8 cellular contexts compared by ENCODE assay signal in genomic region chr19:40810649-40811408, GRCh38. TPM values are rescaled to one million over a fixed set of nuclear protein-coding genes. Genes with fewer than 3 reads are reported as not detected.
DNase-seq lines count a peak whose midpoint lies in the region; ATAC-seq and TF ChIP-seq lines count a peak whose summit lies in the region.
"Not testable (repeated sequence)": the region's sequence is repeated elsewhere in the genome, so short reads cannot be mapped to it uniquely, and the experiment has no call there.

No MANE protein-coding gene starts in this region.

- not testable (repeated sequence) for H3K4ac ChIP-seq in mesenchymal stem cell (ENCODE audit: low read depth in 1 of 2, low read length in 2 of 2)

- H3K9me3 Mint-ChIP-seq in activated naive CD8-positive, alpha-beta T cell treated with anti-CD3 and anti-CD28 coated beads for 36 hours = not testable (repeated sequence)

- peak overlapping the region in 1 of 2 experiments; percentile 28 for H3K23ac ChIP-seq in mesenchymal stem cell (ENCODE audit: low read length in 2 of 2)

- peaks cover 10% of the 10 kb centered on the region for H3K36me3 Mint-ChIP-seq in activated naive CD8-positive, alpha-beta T cell treated with anti-CD3 and anti-CD28 coated beads for 36 hours

- H4K8ac ChIP-seq in mesenchymal stem cell (ENCODE audit: low read length) = not testable (repeated sequence)

- not testable (repeated sequence) for H4K91ac ChIP-seq in mesenchymal stem cell (ENCODE audit: low read length)

- H2BK5ac ChIP-seq in mesenchymal stem cell (ENCODE audit: low read depth, low read length, poor library complexity, severe bottlenecking) = not testable (repeated sequence)

- not testable (repeated sequence) for TF ChIP-seq CTCF in fibroblast of lung (conservative IDR thresholded peaks at IDR 0.05 in 1 of 2, IDR thresholded peaks at IDR 0.05 in 1 of 2; ENCODE audit: low read depth in 1 of 2, low read length in 2 of 2)

- peaks cover 17% of the 10 kb centered on the region for H3K79me1 ChIP-seq in mesenchymal stem cell (replicated peaks; ENCODE audit: low read length, poor library complexity, severe bottlenecking)

- peak overlapping the region; percentile 78 for H3K27ac Mint-ChIP-seq in activated naive CD8-positive, alpha-beta T cell treated with anti-CD3 and anti-CD28 coated beads for 36 hours

- H2BK120ac ChIP-seq in mesenchymal stem cell (ENCODE audit: low read depth, low read length) = not testable (repeated sequence)

- not testable (repeated sequence) for H3K14ac ChIP-seq in mesenchymal stem cell (ENCODE audit: low read length in 2 of 2)

- H3K4me1 ChIP-seq in fibroblast of lung (ENCODE audit: control insufficient read depth, extremely low read depth, insufficient read depth, low read length) = peaks cover 13% of the 10 kb centered on the region
- H3K4me1 ChIP-seq in mesenchymal stem cell (ENCODE audit: control insufficient read depth, insufficient read depth, low read depth, low read length) = peaks cover 32% of the 10 kb centered on the region

- H3K9me3 ChIP-seq in fibroblast of lung (ENCODE audit: control insufficient read depth, insufficient read depth, low read depth, low read length); mesenchymal stem cell (ENCODE audit: control insufficient read depth, low read length): not testable (repeated sequence)

- H3K18ac ChIP-seq in mesenchymal stem cell (ENCODE audit: low read depth in 1 of 2, low read length in 2 of 2) = not testable (repeated sequence)

- peak overlapping the region; percentile 87 for H3K4me3 Mint-ChIP-seq in activated naive CD8-positive, alpha-beta T cell treated with anti-CD3 and anti-CD28 coated beads for 36 hours

- H3K27me3 ChIP-seq in fibroblast of lung (ENCODE audit: control insufficient read depth, insufficient read depth, low read length) = not testable (repeated sequence)
- peaks cover 0 to 27% of the 10 kb centered on the region in 2 experiments for H3K27me3 ChIP-seq in mesenchymal stem cell (ENCODE audit: control insufficient read depth in 1 of 2, insufficient read depth in 1 of 2, low read length in 2 of 2)

- not testable (repeated sequence) for H3K9ac ChIP-seq in fibroblast of lung (ENCODE audit: insufficient read depth, low read length)
- H3K9ac ChIP-seq in mesenchymal stem cell (ENCODE audit: low read length) = peak overlapping the region; percentile 54

- H3K4me1 Mint-ChIP-seq in activated naive CD8-positive, alpha-beta T cell treated with anti-CD3 and anti-CD28 coated beads for 36 hours = peaks cover 31% of the 10 kb centered on the region

- H2BK12ac ChIP-seq in mesenchymal stem cell (ENCODE audit: low read length in 2 of 2) = not testable (repeated sequence)

- not testable (repeated sequence) for H2AFZ ChIP-seq in fibroblast of lung (ENCODE audit: low read length); mesenchymal stem cell (ENCODE audit: low read depth, low read length)

- peaks cover 30% of the 10 kb centered on the region for H3K79me2 ChIP-seq in fibroblast of lung (ENCODE audit: control insufficient read depth, insufficient read depth, low read length)

- H3K27ac ChIP-seq in fibroblast of lung (ENCODE audit: insufficient read depth, low read length) (peak overlapping the region; percentile 23), mesenchymal stem cell (ENCODE audit: low read length, poor library complexity, severe bottlenecking) (peak overlapping the region; percentile 48)

- not testable (repeated sequence) for H2AK5ac ChIP-seq in mesenchymal stem cell (ENCODE audit: low read length, severe bottlenecking)

- DNase-seq in CMK (ENCODE audit: low read depth) = peak; percentile 70
- DNase-seq in Kasumi-1 (lab: John Stamatoyannopoulos, UW) = peak; percentile 41 to 55
- DNase-seq in SKM-1 treated with dmso at 0.1 percent for 144 hours (lab: John Stamatoyannopoulos, UW; ENCODE audit: unreplicated experiment) = peak; percentile 15
- peak; percentile 68 for DNase-seq in activated naive CD8-positive, alpha-beta T cell treated with anti-CD3 and anti-CD28 coated beads for 36 hours
- peak; percentile 76 to 87 for DNase-seq in fibroblast of lung (ENCODE audit: low read depth in 2 of 2)
- DNase-seq in mesenchymal stem cell = peak; percentile 93
- peak; percentile 56 to 58 for DNase-seq in stimulated activated CD4-positive, alpha-beta T cell treated with anti-CD3 and anti-CD28 coated beads, Interleukin-2, amount 100 ng/mL, for 24 hours

- peak overlapping the region; percentile 62 for H3K4me2 ChIP-seq in fibroblast of lung (ENCODE audit: extremely low read depth, insufficient read depth, low read length)
- peak overlapping the region; percentile 72 for H3K4me2 ChIP-seq in mesenchymal stem cell (ENCODE audit: low read length, poor library complexity, severe bottlenecking)

- peak; percentile 69 for ATAC-seq in GM21529 (IDR thresholded peaks at IDR 0.05; ENCODE audit: unreplicated experiment)

- peaks cover 22% of the 10 kb centered on the region for H3K36me3 ChIP-seq in fibroblast of lung (ENCODE audit: control insufficient read depth, insufficient read depth, low read length)
- peaks cover 38 to 39% of the 10 kb centered on the region in 2 experiments for H3K36me3 ChIP-seq in mesenchymal stem cell (ENCODE audit: control insufficient read depth in 1 of 2, insufficient read depth in 2 of 2, low read depth in 1 of 2, low read length in 2 of 2)

- H3K4me3 ChIP-seq in fibroblast of lung (replicated peaks in 1 of 4; ENCODE audit: control extremely low read depth in 1 of 4, insufficient read depth in 1 of 4, low read depth in 3 of 4, low read length in 4 of 4) (peak overlapping the region in 3 of 4 experiments; percentile 21 to 46 (median 34)), mesenchymal stem cell (ENCODE audit: insufficient read depth in 1 of 2, low read depth in 1 of 2, low read length in 2 of 2) (peak overlapping the region; percentile 35 to 60)

- not testable (repeated sequence) for H4K20me1 ChIP-seq in fibroblast of lung (ENCODE audit: control insufficient read depth, extremely low read depth, insufficient read depth, low read length)

- H2BK15ac ChIP-seq in mesenchymal stem cell (ENCODE audit: low read depth, poor library complexity, severe bottlenecking) = not testable (repeated sequence)

- 5% methylated on average over 41 of the region's 65 CpGs for WGBS in mesenchymal stem cell

- not testable (repeated sequence) for H3K27me3 Mint-ChIP-seq in activated naive CD8-positive, alpha-beta T cell treated with anti-CD3 and anti-CD28 coated beads for 36 hours

RNA-seq across cellular contexts. Expression of gene EGLN2, which starts 11.8 kb away (rescaled TPM):
- total RNA-seq in activated naive CD8-positive, alpha-beta T cell treated with anti-CD3 and anti-CD28 coated beads for 36 hours = 100 to 1,000 TPM in 1 of 2 experiments, 10 to 100 TPM in 1; 97.2 to 100 TPM
- total RNA-seq in fibroblast of lung = 83.2 and 106 TPM in 2 replicates
- 27.3 and 33.9 TPM in 2 replicates for polyA plus RNA-seq in fibroblast of lung
- polyA plus RNA-seq in fibroblast of lung (2012) = 64.9 and 89.0 TPM in 2 replicates
- 111 and 230 TPM in 2 replicates for polyA minus RNA-seq in fibroblast of lung (ENCODE audit: low replicate concordance)
- polyA plus RNA-seq in mesenchymal stem cell (2013, experiment 1 of 2) = 77.6 TPM
- 79.5 TPM for polyA plus RNA-seq in mesenchymal stem cell (2013, experiment 2 of 2)

RNA-seq across cellular contexts. Expression of gene RAB4B, which starts 32.8 kb away (rescaled TPM):
- total RNA-seq in activated naive CD8-positive, alpha-beta T cell treated with anti-CD3 and anti-CD28 coated beads for 36 hours = 10 to 100 TPM; 26.0 to 27.2 TPM
- total RNA-seq in fibroblast of lung = 4.4 and 10.6 TPM in 2 replicates
- polyA plus RNA-seq in fibroblast of lung = 11.8 and 12.8 TPM in 2 replicates
- polyA plus RNA-seq in fibroblast of lung (2012) = 24.0 and 26.1 TPM in 2 replicates
- polyA minus RNA-seq in fibroblast of lung (ENCODE audit: low replicate concordance) = 20.2 and 33.3 TPM in 2 replicates
- 17.4 TPM for polyA plus RNA-seq in mesenchymal stem cell (2013, experiment 1 of 2)
- 16.7 TPM for polyA plus RNA-seq in mesenchymal stem cell (2013, experiment 2 of 2)

RNA-seq across cellular contexts. Expression of gene MIA, which starts 35.5 kb away (rescaled TPM):
- total RNA-seq in activated naive CD8-positive, alpha-beta T cell treated with anti-CD3 and anti-CD28 coated beads for 36 hours = not detected
- 0.26 TPM in 1 of 2 replicates, not detected in the other for total RNA-seq in fibroblast of lung
- 0.99 TPM in 1 of 2 replicates, not detected in the other for polyA plus RNA-seq in fibroblast of lung
- polyA plus RNA-seq in fibroblast of lung (2012) = 2.0 TPM in 1 of 2 replicates, not detected in the other
- 2.2 TPM in 1 of 2 replicates, not detected in the other for polyA minus RNA-seq in fibroblast of lung (ENCODE audit: low replicate concordance)
- not detected for polyA plus RNA-seq in mesenchymal stem cell (2013, experiment 1 of 2)
- polyA plus RNA-seq in mesenchymal stem cell (2013, experiment 2 of 2) = not detected

RNA-seq across cellular contexts. Expression of gene CYP2A6, which starts 39.4 kb away (rescaled TPM):
- under 1 TPM in 1 of 2 experiments, not detected in 1; 0.27 TPM for total RNA-seq in activated naive CD8-positive, alpha-beta T cell treated with anti-CD3 and anti-CD28 coated beads for 36 hours
- total RNA-seq in fibroblast of lung = not detected in 2 replicates
- polyA plus RNA-seq in fibroblast of lung = not detected in 2 replicates
- not detected in 2 replicates for polyA plus RNA-seq in fibroblast of lung (2012)
- not detected in 2 replicates for polyA minus RNA-seq in fibroblast of lung (ENCODE audit: low replicate concordance)
- not detected for polyA plus RNA-seq in mesenchymal stem cell (2013, experiment 1 of 2)
- polyA plus RNA-seq in mesenchymal stem cell (2013, experiment 2 of 2) = not detected

RNA-seq across cellular contexts. Expression of gene SNRPA, which starts 59.8 kb away (rescaled TPM):
- 100 to 1,000 TPM; 237 to 252 TPM for total RNA-seq in activated naive CD8-positive, alpha-beta T cell treated with anti-CD3 and anti-CD28 coated beads for 36 hours
- 22.1 and 41.9 TPM in 2 replicates for total RNA-seq in fibroblast of lung
- polyA plus RNA-seq in fibroblast of lung = 74.4 and 134 TPM in 2 replicates
- polyA plus RNA-seq in fibroblast of lung (2012) = 54.5 and 108 TPM in 2 replicates
- polyA minus RNA-seq in fibroblast of lung (ENCODE audit: low replicate concordance) = 179 and 323 TPM in 2 replicates
- polyA plus RNA-seq in mesenchymal stem cell (2013, experiment 1 of 2) = 62.8 TPM
- polyA plus RNA-seq in mesenchymal stem cell (2013, experiment 2 of 2) = 61.8 TPM

Comparison
In these comparisons a context has a peak if more than half of its experiments do, and no peak if none do; other contexts are left out.
1. Peak in every context shown above with its lines: DNase-seq, ATAC-seq, H3K4me3 ChIP-seq and H3K27ac ChIP-seq.
2. DNase-seq: peak in every context shown above with its lines; median percentile 93 in mesenchymal stem cell; 82 in fibroblast of lung; 70 in CMK; 68 in activated naive CD8-positive, alpha-beta T cell treated with anti-CD3 and anti-CD28 coated beads for 36 hours; 57 in stimulated activated CD4-positive, alpha-beta T cell treated with anti-CD3 and anti-CD28 coated beads, Interleukin-2, amount 100 ng/mL, for 24 hours; 48 in Kasumi-1; 15 in SKM-1 treated with dmso at 0.1 percent for 144 hours.